Comparison of ENCODE assay signal across 17 cellular contexts in the genomic region with DNA sequence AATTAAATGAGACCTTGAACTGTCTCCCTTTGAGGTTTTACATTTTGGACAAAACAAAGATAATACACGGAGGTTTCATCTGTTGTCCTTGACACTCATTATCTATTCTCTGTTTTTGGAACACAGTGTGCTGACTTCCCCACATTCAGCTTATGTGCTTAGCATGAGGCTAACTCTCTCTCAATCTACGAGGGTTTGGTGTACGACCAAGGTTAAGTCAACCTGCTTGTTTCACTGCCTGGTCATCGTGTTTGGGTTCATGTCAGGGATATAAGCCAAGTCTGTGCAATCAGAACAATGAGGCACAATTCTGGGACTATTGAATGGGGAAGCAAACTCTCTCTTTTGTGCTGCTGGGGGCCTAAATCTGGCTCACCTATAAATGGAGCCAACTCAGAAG.
A peak's percentile ranks its signal among the peaks of the same experiment; 100 is the strongest.
DNase-seq lines count a peak whose midpoint lies in the region; ATAC-seq, FAIRE-seq and TF ChIP-seq lines count a peak whose summit lies in the region.
"Had no signal": no experiment of that assay in that cellular context is flagged by ENCODE, and none has a peak within 500 bp of the region (broad histone marks: within the 10 kb centered on the region; RNA-seq: fewer than 3 reads in every experiment).

No MANE protein-coding gene starts in this region.

- H3K36me3 ChIP-seq in HepG2 (replicated peaks in 1 of 2; ENCODE audit: control insufficient read depth in 1 of 2, insufficient read depth in 2 of 2, low read length in 2 of 2) = no peaks in the 10 kb centered on the region
- no peaks in the 10 kb centered on the region for H3K36me3 ChIP-seq in testis (ENCODE audit: low read depth, missing control alignments)

- in situ Hi-C loops in HepG2 (cut with HindIII; ENCODE audit: extremely low pct_ligation_motif_present, low pct_unique_long_range_greater_than_20kb) = no loop called here

- H3K4me1 ChIP-seq in HepG2 (ENCODE audit: insufficient read depth, low read length) = peaks cover 18% of the 10 kb centered on the region
- peaks cover 35% of the 10 kb centered on the region for H3K4me1 ChIP-seq in testis

- H4K20me1 ChIP-seq in HepG2 (ENCODE audit: insufficient read depth, low read length) = no peaks in the 10 kb centered on the region

- TF ChIP-seq POLR2A in HepG2 (IDR thresholded peaks at IDR 0.05; ENCODE audit: insufficient read depth in 1 of 2, low read depth in 2 of 2, low read length in 2 of 2) = no peak
- TF ChIP-seq POLR2A in testis (IDR thresholded peaks at IDR 0.05) = no peak

- peak; percentile 25; the same call in 1 of the 3 replicates for ATAC-seq in HepG2
- ATAC-seq in GM18511 (IDR thresholded peaks at IDR 0.05; ENCODE audit: unreplicated experiment) = no peak
- no peak for ATAC-seq in GM21515 (IDR thresholded peaks at IDR 0.05; ENCODE audit: unreplicated experiment)
- ATAC-seq: GM23338, HCT116 had no signal

- no peak overlapping the region for H3K27ac ChIP-seq in HepG2 (ENCODE audit: extremely low read length, insufficient read depth, low read length)
- peak overlapping the region in 1 of 2 donors; percentile 57 for H3K27ac ChIP-seq in testis

- no peak for TF ChIP-seq CTCF in fibroblast of mammary gland (conservative IDR thresholded peaks at IDR 0.05; ENCODE audit: control insufficient read depth, insufficient read depth, low read depth, low read length)
- TF ChIP-seq CTCF in HepG2 (CRISPR knock-in tag; IDR thresholded peaks at IDR 0.05) = no peak
- no peak for TF ChIP-seq CTCF in testis (IDR thresholded peaks at IDR 0.05)

- POLR2A ChIA-PET in HepG2 (lab: Yijun Ruan, JAX) = interaction anchor here (1.4 kb wide), 1 partner anchor 43 kb away, joined by 3 read pairs; no protein-coding TSS in a partner anchor

- TF ChIP-seq EP300 in HepG2 (IDR thresholded peaks at IDR 0.05; ENCODE audit: low read depth in 2 of 2, low read length in 2 of 2) (no peak), HepG2 (CRISPR knock-in tag; IDR thresholded peaks at IDR 0.05; ENCODE audit: borderline replicate concordance) (no peak)

- H3K79me2 ChIP-seq in HepG2 (ENCODE audit: insufficient read depth, low read length) = no peaks in the 10 kb centered on the region

- H3K4me3 ChIP-seq in fibroblast of mammary gland (ENCODE audit: control insufficient read depth, low read depth, low read length) (no peak overlapping the region), HepG2 (replicated peaks in 1 of 3; ENCODE audit: insufficient read depth in 1 of 3, low read depth in 2 of 3, low read length in 3 of 3) (no peak overlapping the region), testis (no peak overlapping the region)
- H3K4me3 ChIP-seq: GM23338 had no signal

- no peaks in the 10 kb centered on the region for H3K9me3 ChIP-seq in HepG2 (ENCODE audit: low read length)
- H3K9me3 ChIP-seq in testis = no peaks in the 10 kb centered on the region

- no peak for FAIRE-seq in HepG2 (lab: Jason Lieb, UNC)
- FAIRE-seq: G401.6, GM12892, GM19239 had no signal

- no peaks in the 10 kb centered on the region for H3K27me3 ChIP-seq in HepG2 (ENCODE audit: control insufficient read depth in 1 of 2, insufficient read depth in 2 of 2, low read length in 2 of 2)
- no peaks in the 10 kb centered on the region for H3K27me3 ChIP-seq in testis

- H3K4me2 ChIP-seq in HepG2 (ENCODE audit: low read depth, low read length) = no peak overlapping the region
- H3K4me2 ChIP-seq: GM23338 had no signal

- TF ChIP-seq RAD21 in HepG2 (CRISPR knock-in tag; IDR thresholded peaks at IDR 0.05) = no peak

- H3K9ac ChIP-seq in HepG2 (ENCODE audit: insufficient read depth, low read depth, low read length) = no peak overlapping the region

- WGBS in HepG2 (ENCODE audit: low lambda C conversion rate) = 50% methylated on average over 4 of the region's 4 CpGs
- 25 to 48% methylated on average over 4 of the region's 4 CpGs for WGBS in testis, 2 donors

- no TSS peak for BruUV-seq in HepG2 (replicated peaks; lab: Mats Ljungman, UMichigan)

- no peak overlapping the region for H2AFZ ChIP-seq in HepG2 (ENCODE audit: low read length)
- H2AFZ ChIP-seq: GM23338 had no signal

- peak; percentile 3 for DNase-seq in fibroblast of mammary gland (ENCODE audit: low read depth)
- peak; percentile 6 for DNase-seq in HepG2 (ENCODE audit: low spot score)
- DNase-seq in testis = peak; percentile 38
- DNase-seq in DMS153 (lab: John Stamatoyannopoulos, UW) = no peak
- DNase-seq: C1 segment of cervical spinal cord; Calu3; CD4-positive, alpha-beta memory T cell; COR-L47; DND-41; H9 had no signal

- intact Hi-C loops in HepG2 (cut with micrococcal nuclease; ENCODE audit: unreplicated experiment) = no loop called here
- intact Hi-C loops in testis (cut with DNase I; ENCODE audit: low total_unique reads) = no loop called here

- CTCF ChIA-PET in HepG2 (lab: Yijun Ruan, JAX; ENCODE audit: low intra/inter-chr PET ratio, low total read pairs) = no interaction called here

TF ChIP-seq in HepG2, 621 proteins besides CTCF, POLR2A, EP300 and RAD21:
- 0 out of 2 replicates have a peak, but pooled peaks have one; percentile 45 for TF ChIP-seq ZNF670 (CRISPR knock-in tag; IDR thresholded peaks at IDR 0.05; ENCODE audit: borderline replicate concordance)
- no peak for TF ChIP-seq ZNF891 (CRISPR knock-in tag; IDR thresholded peaks at IDR 0.05)
- no peak for TF ChIP-seq SOX6 (IDR thresholded peaks at IDR 0.05)
- peak; percentile 26; the same call in 1 of the 2 replicates for TF ChIP-seq SOX6 (CRISPR knock-in tag; IDR thresholded peaks at IDR 0.05)
- TF ChIP-seq CEBPZ (IDR thresholded peaks at IDR 0.05; ENCODE audit: low read length) = no peak
- TF ChIP-seq IRF2 (CRISPR knock-in tag; IDR thresholded peaks at IDR 0.05) = no peak
- no peak for TF ChIP-seq CBX1 (IDR thresholded peaks at IDR 0.05; ENCODE audit: low read depth)
- no peak for TF ChIP-seq FOXA1 (IDR thresholded peaks at IDR 0.05)
- TF ChIP-seq FOXA1 (CRISPR knock-in tag; IDR thresholded peaks at IDR 0.05) = 0 out of 2 replicates have a peak, but pooled peaks have one; percentile 5
- TF ChIP-seq PLSCR1 (CRISPR knock-in tag; IDR thresholded peaks at IDR 0.05; ENCODE audit: borderline replicate concordance) = no peak
TF ChIP-seq in HepG2: peak in this region for 3.
